8 cellular contexts compared by ENCODE assay signal in the genomic region with DNA sequence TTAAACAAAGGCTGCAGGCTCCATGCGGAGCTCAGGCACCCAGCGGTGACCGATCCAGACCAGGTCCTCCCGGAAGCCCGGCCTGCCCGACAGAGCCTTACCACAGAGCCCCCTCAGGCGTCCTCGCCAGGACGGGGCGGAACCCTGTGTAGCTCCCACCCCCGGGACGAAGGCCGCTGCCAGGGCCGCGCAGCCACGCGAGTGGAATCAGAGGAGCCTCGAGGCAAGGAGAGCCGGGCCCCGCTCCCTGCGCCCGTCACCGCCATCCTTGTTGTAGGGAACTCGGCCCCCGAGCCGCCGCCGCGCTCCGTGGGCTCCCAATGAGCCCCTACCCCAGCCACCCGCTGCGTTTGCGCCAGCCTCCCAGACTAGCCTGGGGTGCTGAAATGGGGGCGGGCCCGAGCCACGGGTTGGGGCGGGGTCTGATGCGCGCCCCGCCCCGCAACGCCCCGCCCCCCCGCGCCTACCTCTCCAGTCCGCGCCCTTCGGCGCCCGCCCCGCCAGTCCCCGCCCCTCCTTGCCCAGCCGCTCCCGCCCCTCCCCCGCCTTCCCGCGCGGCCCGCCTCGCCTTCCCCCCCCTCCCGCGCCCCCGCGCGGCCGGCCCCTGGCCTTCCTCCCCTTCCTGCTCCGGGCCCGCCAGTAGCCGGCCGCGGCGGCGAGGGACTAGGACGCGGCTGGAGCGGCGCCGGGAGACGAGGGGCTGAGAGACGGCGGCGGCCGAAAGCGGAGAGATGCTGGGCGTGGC. TPM values are rescaled to one million over a fixed set of nuclear protein-coding genes. Genes with fewer than 3 reads are reported as not detected.
DNase-seq lines count a peak whose midpoint lies in the region; ATAC-seq and TF ChIP-seq lines count a peak whose summit lies in the region.

A gene with protein sequence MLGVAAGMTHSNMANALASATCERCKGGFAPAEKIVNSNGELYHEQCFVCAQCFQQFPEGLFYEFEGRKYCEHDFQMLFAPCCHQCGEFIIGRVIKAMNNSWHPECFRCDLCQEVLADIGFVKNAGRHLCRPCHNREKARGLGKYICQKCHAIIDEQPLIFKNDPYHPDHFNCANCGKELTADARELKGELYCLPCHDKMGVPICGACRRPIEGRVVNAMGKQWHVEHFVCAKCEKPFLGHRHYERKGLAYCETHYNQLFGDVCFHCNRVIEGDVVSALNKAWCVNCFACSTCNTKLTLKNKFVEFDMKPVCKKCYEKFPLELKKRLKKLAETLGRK (plus strand): TSS at position 639 of the 745 bp plus-strand sequence. CDS start 93 bp downstream, at position 732.

- H3K9ac ChIP-seq in SU-DHL-6 (ENCODE audit: low read length) (peak within 1 kb of the TSS; percentile 78), parathyroid adenoma (no peak within 1 kb of the TSS)

- H3K36me3 ChIP-seq in SU-DHL-6 (ENCODE audit: low read length) (no peaks in the 10 kb centered on the region), parathyroid adenoma (ENCODE audit: control insufficient read depth, insufficient read depth, low read length) (no peaks in the 10 kb centered on the region), tibial artery (no peaks in the 10 kb centered on the region)

- peak within 1 kb of the TSS; percentile 97 for H2AFZ ChIP-seq in SU-DHL-6 (ENCODE audit: low read depth, low read length, severe bottlenecking)
- H2AFZ ChIP-seq in parathyroid adenoma, result peak within 1 kb of the TSS; percentile 99

- H3K27ac Mint-ChIP-seq in activated naive CD8-positive, alpha-beta T cell treated with anti-CD3 and anti-CD28 coated beads, Interleukin-2, amount 10 ng/mL, durations not matched to agents 7 days and 5 days, result peak within 1 kb of the TSS; percentile 96

- H3K27me3 Mint-ChIP-seq in activated naive CD8-positive, alpha-beta T cell treated with anti-CD3 and anti-CD28 coated beads, Interleukin-2, amount 10 ng/mL, durations not matched to agents 7 days and 5 days, result no peaks in the 10 kb centered on the region

- H3K9me3 Mint-ChIP-seq in activated naive CD8-positive, alpha-beta T cell treated with anti-CD3 and anti-CD28 coated beads, Interleukin-2, amount 10 ng/mL, durations not matched to agents 7 days and 5 days, result no peaks in the 10 kb centered on the region

- no peaks in the 10 kb centered on the region for H3K9me3 ChIP-seq in SU-DHL-6 (ENCODE audit: insufficient read depth, low read length)
- no peaks in the 10 kb centered on the region for H3K9me3 ChIP-seq in parathyroid adenoma (ENCODE audit: control insufficient read depth, low read length)
- H3K9me3 ChIP-seq in tibial artery, result no peaks in the 10 kb centered on the region

- TF ChIP-seq CTCF in GM10266 (IDR thresholded peaks at IDR 0.05; ENCODE audit: control insufficient read depth, insufficient read depth, low read depth, missing control alignments) (peak; percentile 21), HFF-Myc (IDR thresholded peaks at IDR 0.05; ENCODE audit: low read depth, low read length, missing control alignments) (no peak), SU-DHL-6 (IDR thresholded peaks at IDR 0.05; ENCODE audit: insufficient read depth, low read length, poor library complexity, severe bottlenecking) (no peak), parathyroid adenoma (IDR thresholded peaks at IDR 0.05) (no peak), tibial artery (IDR thresholded peaks at IDR 0.05) (no peak)

- peak within 1 kb of the TSS; percentile 97 for H3K4me3 Mint-ChIP-seq in activated naive CD8-positive, alpha-beta T cell treated with anti-CD3 and anti-CD28 coated beads, Interleukin-2, amount 10 ng/mL, durations not matched to agents 7 days and 5 days

- peak; percentile 87 for ATAC-seq in activated naive CD8-positive, alpha-beta T cell treated with anti-CD3 and anti-CD28 coated beads, Interleukin-2, amount 10 ng/mL, durations not matched to agents 7 days and 5 days (ENCODE audit: low read depth)
- peak; percentile 97 for ATAC-seq in Right ventricle myocardium inferior

- H3K4me3 ChIP-seq in HFF-Myc (replicated peaks; ENCODE audit: low read depth, low read length) (peak within 1 kb of the TSS; percentile 73), SU-DHL-6 (ENCODE audit: insufficient read depth, low read length, poor library complexity, severe bottlenecking) (peak within 1 kb of the TSS; percentile 82), parathyroid adenoma (ENCODE audit: low read depth, low read length) (peak within 1 kb of the TSS; percentile 75), tibial artery (peak within 1 kb of the TSS; percentile 69 to 93)

- peak within 1 kb of the TSS; percentile 85 for H3K4me2 ChIP-seq in SU-DHL-6 (ENCODE audit: low read depth, low read length, poor library complexity, severe bottlenecking)
- H3K4me2 ChIP-seq in parathyroid adenoma (ENCODE audit: low read length), result peak within 1 kb of the TSS; percentile 95

- H3K27me3 ChIP-seq in SU-DHL-6 (ENCODE audit: low read length), result no peaks in the 10 kb centered on the region
- no peaks in the 10 kb centered on the region for H3K27me3 ChIP-seq in parathyroid adenoma (ENCODE audit: control insufficient read depth, insufficient read depth, low read length)
- H3K27me3 ChIP-seq in tibial artery, result no peaks in the 10 kb centered on the region

- POLR2A ChIA-PET in activated naive CD8-positive, alpha-beta T cell treated with anti-CD3 and anti-CD28 coated beads, Interleukin-2, amount 10 ng/mL, durations not matched to agents 7 days and 5 days (lab: Charles Lee), result interaction anchor here (0.6 to 1.3 kb wide), 7 partner anchors 11 to 185 kb away, joined by 3 to 4 read pairs (median 4); partner anchors contain the start of genes GCC2 and RANBP2

- H3K27ac ChIP-seq in SU-DHL-6 (ENCODE audit: low read depth, low read length), result peak within 1 kb of the TSS; percentile 42; the same call in 1 of the 2 replicates
- H3K27ac ChIP-seq in parathyroid adenoma, result peak within 1 kb of the TSS; percentile 93
- H3K27ac ChIP-seq in tibial artery, result peak within 1 kb of the TSS; percentile 92 to 98

- H3K4me1 Mint-ChIP-seq in activated naive CD8-positive, alpha-beta T cell treated with anti-CD3 and anti-CD28 coated beads, Interleukin-2, amount 10 ng/mL, durations not matched to agents 7 days and 5 days, result peaks cover 29% of the 10 kb centered on the region

- DNase-seq in GM10266 (ENCODE audit: extremely low spot score) (peak; percentile 98), HFF-Myc (ENCODE audit: extremely low read depth, low read depth) (no peak), NAMALWA (ENCODE audit: low spot score) (peak; percentile 89), Right ventricle myocardium inferior (ENCODE audit: missing footprints) (peak; percentile 96), tibial artery (peak; percentile 91 to 96)
- peak; percentile 86 for DNase-seq in activated naive CD8-positive, alpha-beta T cell treated with anti-CD3 and anti-CD28 coated beads, Interleukin-2, amount 10 ng/mL, durations not matched to agents 7 days and 5 days

- H3K9me2 ChIP-seq in SU-DHL-6 (replicated peaks; ENCODE audit: insufficient read depth, low read length), result no peaks in the 10 kb centered on the region

- H3K79me2 ChIP-seq in SU-DHL-6 (ENCODE audit: insufficient read depth, low read length) (peaks cover 30% of the 10 kb centered on the region), parathyroid adenoma (peaks cover 10% of the 10 kb centered on the region)

- peaks cover 7% of the 10 kb centered on the region for H3K36me3 Mint-ChIP-seq in activated naive CD8-positive, alpha-beta T cell treated with anti-CD3 and anti-CD28 coated beads, Interleukin-2, amount 10 ng/mL, durations not matched to agents 7 days and 5 days

- peaks cover 11% of the 10 kb centered on the region for H4K20me1 ChIP-seq in SU-DHL-6 (ENCODE audit: low read depth, low read length)

- H3K4me1 ChIP-seq in parathyroid adenoma (no peaks in the 10 kb centered on the region), tibial artery (peaks cover 0 to 27% (median 13%) of the 10 kb centered on the region in 4 donors)

- no peaks in the 10 kb centered on the region; the same call in 1 of the 2 replicates for H3F3A ChIP-seq in SU-DHL-6 (ENCODE audit: insufficient read depth)

- intact Hi-C loops in Right ventricle myocardium inferior (cut with DNase I) (loop anchor here (2.0 to 10.0 kb wide), 3 partner anchors 53 to 101 kb away; partner anchors contain the start of gene GCC2), tibial artery (cut with DNase I; ENCODE audit: low total_unique reads) (no loop called here)

RNA-seq across cellular contexts. Expression of the gene that starts here (rescaled TPM):
- 10 to 100 TPM; 46.2 to 52.1 TPM for total RNA-seq in activated naive CD8-positive, alpha-beta T cell treated with anti-CD3 and anti-CD28 coated beads, Interleukin-2, amount 10 ng/mL, durations not matched to agents 7 days and 5 days
- 84.3 TPM for total RNA-seq in Right ventricle myocardium inferior

Comparison
In these comparisons a context has a peak if more than half of its experiments do, and no peak if none do; other contexts are left out.
1. H3K27ac ChIP-seq: peak in every context shown above with its lines; median percentile 95 in tibial artery; 93 in parathyroid adenoma; 42 in SU-DHL-6.